In the genomic region with DNA sequence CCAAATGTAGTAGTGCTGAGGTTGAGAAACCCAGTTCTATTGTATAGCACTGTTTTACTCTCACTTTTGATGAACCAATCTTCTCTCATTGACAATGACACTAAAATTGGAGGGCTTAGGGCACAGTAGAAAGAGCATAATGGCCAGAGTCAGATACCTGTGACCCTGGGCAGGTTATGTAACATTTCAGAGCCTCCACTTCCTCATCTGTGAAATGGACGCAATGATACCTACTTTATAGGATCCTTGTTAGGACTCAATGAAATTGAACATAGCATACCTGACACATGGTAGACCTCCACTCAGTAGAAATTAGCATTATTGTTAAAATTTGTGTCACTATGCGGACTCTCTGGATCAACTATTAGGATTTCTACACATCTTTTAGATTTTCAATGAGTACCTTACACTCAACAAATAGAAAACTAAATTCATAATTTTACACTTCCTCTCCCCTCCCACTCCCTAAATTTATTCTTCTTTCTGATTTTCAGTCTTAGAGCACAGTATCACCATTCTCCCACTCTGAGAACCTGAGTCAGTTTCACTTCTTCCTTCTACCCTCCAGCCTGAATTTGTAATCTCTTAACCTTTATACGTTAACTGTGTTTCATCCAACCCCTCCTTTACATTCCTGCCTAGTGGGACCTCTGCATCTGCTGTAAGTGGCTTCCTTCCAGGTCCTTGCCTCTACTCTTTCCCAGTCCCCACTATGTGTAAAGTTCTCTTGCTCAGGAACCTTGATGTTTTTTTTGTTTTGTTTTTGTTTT, we compare ENCODE assay signal across 13 cellular contexts.
DNase-seq lines count a peak whose midpoint lies in the region; ATAC-seq, FAIRE-seq and TF ChIP-seq lines count a peak whose summit lies in the region.
"Had no signal": no experiment of that assay in that cellular context is flagged by ENCODE, and none has a peak within 500 bp of the region (broad histone marks: within the 10 kb centered on the region; RNA-seq: fewer than 3 reads in every experiment).

No MANE protein-coding gene starts in this region.

- FAIRE-seq in H1 (lab: Jason Lieb, UNC) = no peak
- FAIRE-seq: urothelium cell line had no signal

- H3K36me3 ChIP-seq in H1 (ENCODE audit: control insufficient read depth in 2 of 4, insufficient read depth in 4 of 4, low read length in 3 of 4) = no peaks in the 10 kb centered on the region

- no peaks in the 10 kb centered on the region for H4K20me1 ChIP-seq in H1 (replicated peaks in 1 of 2; ENCODE audit: control insufficient read depth in 1 of 2, insufficient read depth in 2 of 2, low read length in 2 of 2)

- no peak overlapping the region for H4K8ac ChIP-seq in H1 (ENCODE audit: extremely low read depth, insufficient read depth, low read length)

- 94% methylated on average over 3 of the region's 3 CpGs; no CpG with 5 or more reads in 1 of the 2 experiments for WGBS in H1 (ENCODE audit: extremely low coverage in 1 of 2, insufficient coverage in 1 of 2, insufficient read length in 1 of 2, insufficient replicate concordance in 2 of 2, low coverage in 1 of 2, low lambda C conversion rate in 2 of 2, missing lambda C conversion rate in 1 of 2), 2 experiments

- H3K27me3 ChIP-seq in H1 (replicated peaks in 1 of 4; ENCODE audit: control insufficient read depth in 3 of 4, extremely low read depth in 1 of 4, insufficient read depth in 3 of 4, low read length in 3 of 4) = no peaks in the 10 kb centered on the region

- peak; percentile 33 for DNase-seq in DMS 273 (lab: John Stamatoyannopoulos, UW; ENCODE audit: unreplicated experiment)
- no peak for DNase-seq in DMS 273 treated with DMSO at 0.1 percent for 48 hours (lab: John Stamatoyannopoulos, UW)
- no peak for DNase-seq in H1 (ENCODE audit: low read depth in 1 of 2, low spot score in 2 of 2)
- DNase-seq in NCI-H446 treated with DMSO at 0.1 percent for 48 hours (lab: John Stamatoyannopoulos, UW) = no peak
- DNase-seq in G401 (ENCODE audit: low spot score) = no peak
- DNase-seq: left colon, NCI-H1092 treated with DMSO at 0.1 percent for 48 hours had no signal

- H3K23ac ChIP-seq in H1 (ENCODE audit: insufficient read length) = no peak overlapping the region

- H2BK120ac ChIP-seq in H1 (replicated peaks; ENCODE audit: low read depth, low read length) = no peak overlapping the region

- H3K9ac ChIP-seq in H1 (replicated peaks in 1 of 4; ENCODE audit: extremely low read depth in 1 of 4, low read depth in 3 of 4, low read length in 3 of 4) = no peak overlapping the region

- no peaks in the 10 kb centered on the region for H3K79me2 ChIP-seq in H1 (ENCODE audit: control insufficient read depth in 1 of 2, insufficient read depth in 2 of 2, low read length in 2 of 2)

- no peaks in the 10 kb centered on the region for H3K9me3 ChIP-seq in H1 (ENCODE audit: insufficient read depth in 2 of 2, low read depth in 1 of 2, low read length in 1 of 2)

- CTCF ChIA-PET in H1 (lab: Charles Lee; ENCODE audit: partially characterized antibody) = interaction anchor here (0.6 to 1.5 kb wide), 2 partner anchors 21 to 141 kb away, joined by 3 read pairs; no protein-coding TSS in a partner anchor

- no peak for TF ChIP-seq EP300 in H1 (IDR thresholded peaks at IDR 0.05; ENCODE audit: borderline replicate concordance in 1 of 2, low read depth in 2 of 2, low read length in 2 of 2)

- no peak overlapping the region for H2BK5ac ChIP-seq in H1 (ENCODE audit: low read depth, low read length)

- H2BK15ac ChIP-seq in H1 (ENCODE audit: low read length) = no peak overlapping the region

- H2BK12ac ChIP-seq in H1 (ENCODE audit: low read depth, low read length) = no peak overlapping the region

- no peak for TF ChIP-seq POLR2A in H1 (IDR thresholded peaks at IDR 0.05; ENCODE audit: control extremely low read depth in 1 of 2, low read depth in 2 of 2, low read length in 2 of 2)

- H4K5ac ChIP-seq in H1 (ENCODE audit: insufficient read length, low read depth, low read length) = no peak overlapping the region

- no peak overlapping the region for H3K18ac ChIP-seq in H1 (ENCODE audit: extremely low read depth, low read length)

- H3K14ac ChIP-seq in H1 (ENCODE audit: insufficient read length) = no peak overlapping the region

- H3K23me2 ChIP-seq in H1 (ENCODE audit: low read depth, low read length) = no peaks in the 10 kb centered on the region; the same call in 1 of the 2 replicates

- H2BK20ac ChIP-seq in H1 (ENCODE audit: low read length) = no peak overlapping the region

- no peak overlapping the region for H4K91ac ChIP-seq in H1 (replicated peaks; ENCODE audit: insufficient read length, low read length)

- no peak for TF ChIP-seq CTCF in H1 (IDR thresholded peaks at IDR 0.05; ENCODE audit: control extremely low read depth in 1 of 3, insufficient read depth in 1 of 3, low read depth in 1 of 3, low read length in 3 of 3)

- H3K27ac ChIP-seq in H1 (ENCODE audit: low read depth, low read length) = no peak overlapping the region
- H3K27ac ChIP-seq: 22Rv1 had no signal

- H3K79me1 ChIP-seq in H1 (ENCODE audit: low read depth, low read length) = no peaks in the 10 kb centered on the region

- H3K4me1 ChIP-seq in H1 (replicated peaks in 1 of 4; ENCODE audit: control insufficient read depth in 3 of 4, insufficient read depth in 4 of 4, low read length in 3 of 4) = no peaks in the 10 kb centered on the region

- no peak overlapping the region for H2AFZ ChIP-seq in H1 (ENCODE audit: low read length)

- H3K56ac ChIP-seq in H1 (replicated peaks; ENCODE audit: insufficient read length, low read depth, low read length) = no peak overlapping the region

- no peak overlapping the region for H2AK5ac ChIP-seq in H1 (ENCODE audit: low read depth, low read length)

- in situ Hi-C loops in G401 (cut with HindIII; ENCODE audit: low sequenced_read_pairs) = no loop called here

- H3K4ac ChIP-seq in H1 (replicated peaks; ENCODE audit: insufficient read length, low read depth, low read length) = no peak overlapping the region

- H3K4me2 ChIP-seq in H1 (ENCODE audit: insufficient read depth in 1 of 2, low read depth in 2 of 2, low read length in 2 of 2) = no peak overlapping the region

- ATAC-seq in GM21717 (IDR thresholded peaks at IDR 0.05; ENCODE audit: unreplicated experiment) (peak; percentile 87), HG03565 (IDR thresholded peaks at IDR 0.05; ENCODE audit: unreplicated experiment) (peak; percentile 76), HG02970 (IDR thresholded peaks at IDR 0.05; ENCODE audit: low FRiP score, unreplicated experiment) (no peak)
- ATAC-seq: left colon had no signal

- no peak overlapping the region for H3K4me3 ChIP-seq in H1 (ENCODE audit: extremely low read depth in 1 of 4, insufficient read depth in 2 of 4, low read depth in 3 of 4, low read length in 4 of 4)
- H3K4me3 ChIP-seq: skin epidermis had no signal

- POLR2A ChIA-PET in H1 (lab: Charles Lee; ENCODE audit: partially characterized antibody) = no interaction called here

- TF ChIP-seq RAD21 in H1 (IDR thresholded peaks at IDR 0.05 in 1 of 2, conservative IDR thresholded peaks at IDR 0.05 in 1 of 2; ENCODE audit: low read depth in 2 of 2, low read length in 2 of 2) = no peak

TF ChIP-seq in H1, 55 proteins besides CTCF, POLR2A, EP300 and RAD21:
- TF ChIP-seq TAF7 (optimal IDR thresholded peaks at IDR 0.05; ENCODE audit: borderline replicate concordance, low read depth, low read length) (no peak), CREB1 (IDR thresholded peaks at IDR 0.05) (no peak), KDM1A (IDR thresholded peaks at IDR 0.05; ENCODE audit: borderline replicate concordance, low read length) (0 out of 2 replicates have a peak, but pooled peaks have one; percentile 35)
